In genomic region chr5:54254482-54255198, GRCh38 we compare ENCODE assay signal across 1 cellular context.
TF ChIP-seq lines count a peak whose summit lies in the region.

No MANE protein-coding gene starts in this region.

TF ChIP-seq in SK-N-SH, 30 proteins besides CTCF, POLR2A, EP300 and RAD21:
- TF ChIP-seq JUND (IDR thresholded peaks at IDR 0.05) (no peak), REST (IDR thresholded peaks at IDR 0.05; ENCODE audit: low read depth, low read length) (no peak), TEAD4 (IDR thresholded peaks at IDR 0.05; ENCODE audit: borderline replicate concordance, insufficient read depth) (no peak), GATA2 (CRISPR knock-in tag; IDR thresholded peaks at IDR 0.05) (no peak), FOSL2 (IDR thresholded peaks at IDR 0.05; ENCODE audit: borderline replicate concordance, low read depth) (no peak)
TF ChIP-seq in SK-N-SH: peak in this region for 0.
